In the genomic region with DNA sequence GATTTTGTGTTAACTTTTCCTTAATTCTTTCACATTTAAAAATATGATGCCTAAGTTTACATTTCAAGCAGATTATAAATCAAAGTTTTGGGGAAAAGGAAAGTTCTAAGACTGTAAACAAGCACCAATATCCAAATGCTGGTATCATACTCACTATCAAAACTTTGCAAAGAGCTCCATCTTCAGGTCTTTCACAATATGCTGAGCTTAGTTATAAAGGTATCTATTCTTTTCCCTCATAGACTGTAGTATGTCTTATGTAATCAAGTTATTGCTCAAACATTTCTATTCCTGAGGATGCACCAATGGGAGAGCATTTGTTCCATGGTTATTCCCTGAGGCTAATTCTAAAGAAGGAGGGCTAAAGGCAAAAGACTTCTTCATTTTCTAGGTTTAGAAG, we compare ENCODE assay signal across 8 cellular contexts.
A peak's percentile ranks its signal among the peaks of the same experiment; 100 is the strongest.
DNase-seq lines count a peak whose midpoint lies in the region; ATAC-seq, FAIRE-seq and TF ChIP-seq lines count a peak whose summit lies in the region.

No MANE protein-coding gene starts in this region.

- peaks cover 3 to 9% (median 4%) of the 10 kb centered on the region in 5 donors for H3K27me3 Mint-ChIP-seq in naive thymus-derived CD8-positive, alpha-beta T cell
- peaks cover 4% of the 10 kb centered on the region for H3K27me3 Mint-ChIP-seq in activated CD8-positive, alpha-beta memory T cell treated with anti-CD3 and anti-CD28 coated beads, Interleukin-2, amount 10 ng/mL, durations not matched to agents 7 days and 5 days

- no peak overlapping the region for H3K27ac Mint-ChIP-seq in naive thymus-derived CD8-positive, alpha-beta T cell
- no peak overlapping the region for H3K27ac Mint-ChIP-seq in activated CD8-positive, alpha-beta memory T cell treated with anti-CD3 and anti-CD28 coated beads, Interleukin-2, amount 10 ng/mL, durations not matched to agents 7 days and 5 days

- no peak overlapping the region for H3K4me3 ChIP-seq in left lung

- ATAC-seq in GM19455 (IDR thresholded peaks at IDR 0.05; ENCODE audit: unreplicated experiment) (peak; percentile 90), HG03575 (IDR thresholded peaks at IDR 0.05; ENCODE audit: extremely low read depth, insufficient number of reproducible peaks, low FRiP score, unreplicated experiment) (peak; percentile 88), left lung (peak; percentile 48)
- no peak for ATAC-seq in naive thymus-derived CD8-positive, alpha-beta T cell
- no peak for ATAC-seq in activated CD8-positive, alpha-beta memory T cell treated with anti-CD3 and anti-CD28 coated beads, Interleukin-2, amount 10 ng/mL, durations not matched to agents 7 days and 5 days

- H3K4me1 ChIP-seq in left lung, result no peaks in the 10 kb centered on the region

- FAIRE-seq in D721Med (lab: Jason Lieb, UNC), result peak; percentile 82

- no peaks in the 10 kb centered on the region for H3K9me3 ChIP-seq in left lung

- no peak overlapping the region for H3K27ac ChIP-seq in left lung

- POLR2A ChIA-PET in naive thymus-derived CD8-positive, alpha-beta T cell (lab: Charles Lee), result no interaction called here

- H3K4me3 Mint-ChIP-seq in naive thymus-derived CD8-positive, alpha-beta T cell, result no peak overlapping the region
- H3K4me3 Mint-ChIP-seq in activated CD8-positive, alpha-beta memory T cell treated with anti-CD3 and anti-CD28 coated beads, Interleukin-2, amount 10 ng/mL, durations not matched to agents 7 days and 5 days, result no peak overlapping the region

- intact Hi-C loops in left lung (cut with DNase I), result no loop called here

- peak; percentile 43 for TF ChIP-seq CTCF in D721Med (IDR thresholded peaks at IDR 0.05; ENCODE audit: insufficient read depth, missing control alignments)
- TF ChIP-seq CTCF in left lung (IDR thresholded peaks at IDR 0.05), result no peak

- H3K9me3 Mint-ChIP-seq in naive thymus-derived CD8-positive, alpha-beta T cell, result no peaks in the 10 kb centered on the region
- no peaks in the 10 kb centered on the region for H3K9me3 Mint-ChIP-seq in activated CD8-positive, alpha-beta memory T cell treated with anti-CD3 and anti-CD28 coated beads, Interleukin-2, amount 10 ng/mL, durations not matched to agents 7 days and 5 days (ENCODE audit: low read depth)

- in situ Hi-C loops in SK-MEL-5 (cut with HindIII; ENCODE audit: low pct_unique_long_range_greater_than_20kb, low sequenced_read_pairs), result no loop called here

- H3K36me3 ChIP-seq in left lung, result no peaks in the 10 kb centered on the region

- no peaks in the 10 kb centered on the region for H3K36me3 Mint-ChIP-seq in naive thymus-derived CD8-positive, alpha-beta T cell
- H3K36me3 Mint-ChIP-seq in activated CD8-positive, alpha-beta memory T cell treated with anti-CD3 and anti-CD28 coated beads, Interleukin-2, amount 10 ng/mL, durations not matched to agents 7 days and 5 days, result no peaks in the 10 kb centered on the region

- CTCF ChIA-PET in activated CD8-positive, alpha-beta memory T cell treated with anti-CD3 and anti-CD28 coated beads, Interleukin-2, amount 10 ng/mL, durations not matched to agents 7 days and 5 days (lab: Charles Lee), result interaction anchor here (1.5 kb wide), 1 partner anchor 296 kb away, joined by 3 read pairs; no protein-coding TSS in a partner anchor

- DNase-seq in D721Med (ENCODE audit: insufficient read length, low spot score), result no peak
- DNase-seq in SK-MEL-5 (ENCODE audit: low read depth, low spot score), result peak; percentile 87
- no peak for DNase-seq in left lung
- DNase-seq in naive thymus-derived CD8-positive, alpha-beta T cell, result no peak
- DNase-seq in activated CD8-positive, alpha-beta memory T cell treated with anti-CD3 and anti-CD28 coated beads, Interleukin-2, amount 10 ng/mL, durations not matched to agents 7 days and 5 days, result no peak
- DNase-seq in GF-D8 (lab: John Stamatoyannopoulos, UW), result no peak

- no peaks in the 10 kb centered on the region for H3K4me1 Mint-ChIP-seq in naive thymus-derived CD8-positive, alpha-beta T cell
- H3K4me1 Mint-ChIP-seq in activated CD8-positive, alpha-beta memory T cell treated with anti-CD3 and anti-CD28 coated beads, Interleukin-2, amount 10 ng/mL, durations not matched to agents 7 days and 5 days, result no peaks in the 10 kb centered on the region

- no peaks in the 10 kb centered on the region for H3K27me3 ChIP-seq in left lung

Comparison
In these comparisons a context has a peak if more than half of its experiments do, and no peak if none do; other contexts are left out.
1. ATAC-seq: peak in GM19455 (single experiment), HG03575 (single experiment) and left lung (single experiment); none in naive thymus-derived CD8-positive, alpha-beta T cell (0 of 2) and activated CD8-positive, alpha-beta memory T cell treated with anti-CD3 and anti-CD28 coated beads, Interleukin-2, amount 10 ng/mL, durations not matched to agents 7 days and 5 days (single experiment).